9 cellular contexts compared by ENCODE assay signal in the genomic region with DNA sequence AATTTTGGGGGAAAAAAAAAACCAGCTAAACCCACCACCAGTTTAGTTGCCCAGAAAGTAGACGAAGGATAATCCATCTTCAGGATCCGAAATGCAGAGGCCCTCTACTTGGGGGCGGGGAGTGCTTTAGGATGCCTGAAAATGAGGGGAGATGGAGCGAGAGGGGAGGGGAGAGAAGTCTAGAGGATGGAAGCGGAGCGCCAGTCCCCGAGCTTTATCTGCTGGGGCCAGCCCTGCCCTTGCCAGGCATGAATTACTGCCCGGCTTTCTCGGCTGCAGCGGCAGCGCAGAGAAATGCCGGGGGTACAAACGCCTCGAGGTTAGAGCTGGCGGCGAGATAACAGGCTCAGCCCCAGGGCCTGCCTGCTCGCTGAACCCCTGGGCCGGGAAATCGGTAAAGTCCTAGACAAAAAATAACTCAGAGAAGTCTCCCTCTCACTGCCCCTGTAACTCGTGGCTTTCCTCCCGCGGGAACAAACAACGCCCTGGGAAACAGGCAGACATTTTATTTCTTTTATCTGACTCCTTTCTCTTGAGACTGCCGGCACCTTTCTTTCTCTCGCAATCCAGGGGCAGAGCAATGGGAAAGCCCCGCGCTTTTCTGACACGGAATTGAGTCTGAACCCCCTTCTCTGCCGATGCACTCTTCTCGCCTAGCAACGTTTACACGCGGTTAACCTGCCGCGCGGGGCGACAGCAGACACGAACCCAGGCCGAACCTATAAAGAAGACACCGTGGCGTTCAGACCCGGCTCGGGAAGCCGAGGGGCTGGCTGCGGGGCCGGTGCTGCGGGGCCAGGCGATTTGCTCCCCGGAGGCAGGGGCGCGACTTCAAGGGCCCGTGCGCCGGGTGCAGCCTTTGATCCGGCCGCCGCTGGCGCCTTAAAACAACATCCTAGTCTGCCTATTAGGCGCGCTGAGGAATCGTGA. TPM values are rescaled to one million over a fixed set of nuclear protein-coding genes. Genes with fewer than 3 reads are reported as not detected.
A peak's percentile ranks its signal among the peaks of the same experiment; 100 is the strongest.
DNase-seq lines count a peak whose midpoint lies in the region; ATAC-seq and TF ChIP-seq lines count a peak whose summit lies in the region.
"Had no signal": no experiment of that assay in that cellular context is flagged by ENCODE, and none has a peak within 500 bp of the region (broad histone marks: within the 10 kb centered on the region; RNA-seq: fewer than 3 reads in every experiment).

No MANE protein-coding gene starts in this region.

- no peak overlapping the region for H3K27ac ChIP-seq in CD8-positive, alpha-beta T cell (ENCODE audit: low read depth, low read length)

- H3K4me1 ChIP-seq in CD8-positive, alpha-beta T cell (ENCODE audit: insufficient read depth, low read length): peaks cover 54% of the 10 kb centered on the region

- TF ChIP-seq CTCF in CD8-positive, alpha-beta T cell (IDR thresholded peaks at IDR 0.05): no peak
- no peak for TF ChIP-seq CTCF in neural crest cell (conservative IDR thresholded peaks at IDR 0.05)

- peaks cover 49% of the 10 kb centered on the region for H3K4me1 Mint-ChIP-seq in CD8-positive, alpha-beta T cell (ENCODE audit: low read depth)
- peaks cover 49% of the 10 kb centered on the region for H3K4me1 Mint-ChIP-seq in dendritic cell treated with granulocyte-macrophage colony-stimulating factor and Interleukin-4, amounts not matched to agents 40 ng/mL and 50 ng/mL, for 4 days (ENCODE audit: low read depth)
- H3K4me1 Mint-ChIP-seq in neural crest cell: peaks cover 68% of the 10 kb centered on the region

- peak overlapping the region; percentile 67 for H3K4me3 Mint-ChIP-seq in CD8-positive, alpha-beta T cell
- peak overlapping the region; percentile 59 for H3K4me3 Mint-ChIP-seq in dendritic cell treated with granulocyte-macrophage colony-stimulating factor and Interleukin-4, amounts not matched to agents 40 ng/mL and 50 ng/mL, for 4 days
- H3K4me3 Mint-ChIP-seq in neural crest cell: peak overlapping the region; percentile 79

- H3K36me3 Mint-ChIP-seq in CD8-positive, alpha-beta T cell: no peaks in the 10 kb centered on the region
- peaks cover 8% of the 10 kb centered on the region for H3K36me3 Mint-ChIP-seq in dendritic cell treated with granulocyte-macrophage colony-stimulating factor and Interleukin-4, amounts not matched to agents 40 ng/mL and 50 ng/mL, for 4 days (ENCODE audit: low read depth)
- no peaks in the 10 kb centered on the region for H3K36me3 Mint-ChIP-seq in neural crest cell (ENCODE audit: low read depth)

- H3K4me3 ChIP-seq in CD8-positive, alpha-beta T cell (ENCODE audit: low read depth, low read length): no peak overlapping the region

- intact Hi-C loops in CD8-positive, alpha-beta T cell (cut with DNase I, micrococcal nuclease): no loop called here
- intact Hi-C loops in dendritic cell treated with granulocyte-macrophage colony-stimulating factor and Interleukin-4, amounts not matched to agents 40 ng/mL and 50 ng/mL, for 4 days (cut with micrococcal nuclease): no loop called here

- no peaks in the 10 kb centered on the region for H3K9me3 Mint-ChIP-seq in CD8-positive, alpha-beta T cell
- H3K9me3 Mint-ChIP-seq in dendritic cell treated with granulocyte-macrophage colony-stimulating factor and Interleukin-4, amounts not matched to agents 40 ng/mL and 50 ng/mL, for 4 days: peaks cover 10% of the 10 kb centered on the region
- no peaks in the 10 kb centered on the region for H3K9me3 Mint-ChIP-seq in neural crest cell

- no peaks in the 10 kb centered on the region for H3K9me3 ChIP-seq in CD8-positive, alpha-beta T cell (ENCODE audit: low read length)

- ATAC-seq in CD8-positive, alpha-beta T cell: no peak
- no peak for ATAC-seq in GM18867 (IDR thresholded peaks at IDR 0.05; ENCODE audit: unreplicated experiment)

- peaks cover 51% of the 10 kb centered on the region for H3K27me3 ChIP-seq in CD8-positive, alpha-beta T cell (ENCODE audit: insufficient read depth, low read length)

- H3K27me3 Mint-ChIP-seq in CD8-positive, alpha-beta T cell (ENCODE audit: low read depth): peaks cover 72% of the 10 kb centered on the region
- H3K27me3 Mint-ChIP-seq in dendritic cell treated with granulocyte-macrophage colony-stimulating factor and Interleukin-4, amounts not matched to agents 40 ng/mL and 50 ng/mL, for 4 days: peaks cover 90% of the 10 kb centered on the region
- H3K27me3 Mint-ChIP-seq in neural crest cell (ENCODE audit: low read depth): peaks cover 90% of the 10 kb centered on the region

- no peak for DNase-seq in CD8-positive, alpha-beta T cell
- peak; percentile 30 for DNase-seq in M059J (ENCODE audit: low read depth)
- DNase-seq in neural crest cell (ENCODE audit: low read depth, low spot score): no peak
- DNase-seq in AG08395 (ENCODE audit: low spot score): no peak
- no peak for DNase-seq in UCSD-AML1 (lab: John Stamatoyannopoulos, UW; ENCODE audit: unreplicated experiment)
- no peak for DNase-seq in SIG-M5 treated with dmso at 0.1 percent for 504 hours (lab: John Stamatoyannopoulos, UW; ENCODE audit: unreplicated experiment)
- DNase-seq: hypothalamus had no signal

- H3K27ac Mint-ChIP-seq in CD8-positive, alpha-beta T cell: no peak overlapping the region
- no peak overlapping the region for H3K27ac Mint-ChIP-seq in dendritic cell treated with granulocyte-macrophage colony-stimulating factor and Interleukin-4, amounts not matched to agents 40 ng/mL and 50 ng/mL, for 4 days
- H3K27ac Mint-ChIP-seq in neural crest cell (ENCODE audit: unreplicated experiment): no peak overlapping the region

- POLR2A ChIA-PET in CD8-positive, alpha-beta T cell (lab: Charles Lee): no interaction called here

- no peaks in the 10 kb centered on the region for H3K36me3 ChIP-seq in CD8-positive, alpha-beta T cell (ENCODE audit: insufficient read depth, low read length)

- CTCF ChIA-PET in CD8-positive, alpha-beta T cell (lab: Charles Lee): no interaction called here

RNA-seq across cellular contexts. Expression of a gene that starts 3.1 kb away (rescaled TPM):
- total RNA-seq in CD8-positive, alpha-beta T cell: not detected
- total RNA-seq in M059J (2014; rRNA removed; shearing (Covaris generic)): 11.4 and 12.6 TPM in 2 replicates
- total RNA-seq in neural crest cell: 2.2 and 2.5 TPM in 2 replicates
